In genomic region chr12:3257411-3257810, GRCh38 we compare ENCODE assay signal across 20 cellular contexts.
"Had no signal": no experiment of that assay in that cellular context is flagged by ENCODE, and none has a peak within 500 bp of the region (broad histone marks: within the 10 kb centered on the region; RNA-seq: fewer than 3 reads in every experiment).

No MANE protein-coding gene starts in this region.

- H3K9me3 ChIP-seq: breast epithelium, gastroesophageal sphincter, mucosa of descending colon, neutrophil, tibial nerve had no signal

- DNase-seq: activated CD4-positive, alpha-beta T cell treated with anti-CD3 and anti-CD28 coated beads, Interleukin-2, amount 50 U/mL, for 48 hours; activated CD4-positive, CD25-positive, alpha-beta regulatory T cell treated with anti-CD3 and anti-CD28 coated beads, Interleukin-2, amount 50 U/mL, for 72 hours; activated naive CD4-positive, alpha-beta T cell treated with Interleukin-2 at 50 U/mL for 16 hours; anterior cingulate cortex; erythroblast; islet precursor cell; mucosa of descending colon; naive thymus-derived CD4-positive, alpha-beta T cell; retina; stimulated activated CD4-positive, alpha-beta T cell treated with anti-CD3 and anti-CD28 coated beads, Interleukin-4, amount 100 ng/mL, for 4 hours; stimulated activated CD8-positive, alpha-beta memory T cell treated with anti-CD3 and anti-CD28 coated beads, Interleukin-4, amount 100 ng/mL, for 48 hours; stimulated activated naive CD4-positive, alpha-beta T cell treated with Interleukin-2 at 50 U/mL for 16 hours; substantia nigra had no signal

- H3K36me3 ChIP-seq: breast epithelium, gastroesophageal sphincter, neutrophil, tibial nerve had no signal

- H3K4me3 ChIP-seq: breast epithelium, gastroesophageal sphincter, mucosa of descending colon, skin epidermis, tibial nerve had no signal

- H3K27me3 ChIP-seq: breast epithelium, gastroesophageal sphincter, neutrophil, tibial nerve had no signal

- H3K27ac ChIP-seq: breast epithelium, gastroesophageal sphincter, neutrophil, skin epidermis, tibial nerve had no signal

- ATAC-seq: activated T-helper 17 cell treated with anti-CD3 and anti-CD28 coated beads, Interleukin-2, amount 50 U/mL, for 72 hours; gastroesophageal sphincter; left lobe of liver; mucosa of descending colon; naive thymus-derived CD4-positive, alpha-beta T cell had no signal
